In the genomic region with DNA sequence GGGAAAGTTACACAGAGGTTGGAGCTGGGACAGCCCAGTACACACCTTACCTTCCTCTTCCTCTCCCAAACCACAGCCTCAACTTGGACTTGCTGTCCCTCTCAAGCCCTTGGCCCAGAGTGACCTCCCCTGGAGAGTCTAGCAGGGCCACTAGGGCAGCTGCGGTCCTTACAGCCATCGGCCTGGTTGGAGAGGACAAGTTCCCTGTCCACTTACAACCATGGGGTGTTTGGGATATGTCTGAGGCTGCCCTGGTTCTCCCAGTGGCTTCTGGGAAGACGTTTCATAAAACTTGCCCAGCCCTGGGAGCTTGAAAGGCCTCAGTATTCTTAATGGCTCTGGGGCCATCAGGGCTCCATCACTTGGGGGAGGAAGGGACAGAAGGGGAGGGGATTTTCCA, we compare ENCODE assay signal across 20 cellular contexts. TPM values are rescaled to one million over a fixed set of nuclear protein-coding genes. Genes with fewer than 3 reads are reported as not detected.
A peak's percentile ranks its signal among the peaks of the same experiment; 100 is the strongest.
DNase-seq lines count a peak whose midpoint lies in the region; ATAC-seq and TF ChIP-seq lines count a peak whose summit lies in the region.
"Had no signal": no experiment of that assay in that cellular context is flagged by ENCODE, and none has a peak within 500 bp of the region (broad histone marks: within the 10 kb centered on the region; RNA-seq: fewer than 3 reads in every experiment).

No MANE protein-coding gene starts in this region.

- no peak overlapping the region for H3K9ac ChIP-seq in neural progenitor cell

- H3F3A ChIP-seq in GM23338 (replicated peaks; ENCODE audit: low read depth) = peaks cover 23% of the 10 kb centered on the region; the same call in 1 of the 2 replicates
- H3F3A ChIP-seq in neural progenitor cell (ENCODE audit: low read depth) = peaks cover 74% of the 10 kb centered on the region

- H3K36me3 ChIP-seq in GM23338 (ENCODE audit: insufficient read depth) (no peaks in the 10 kb centered on the region; the same call in 1 of the 2 replicates), neural progenitor cell (no peaks in the 10 kb centered on the region)
- H3K36me3 ChIP-seq: breast epithelium, neutrophil, SJCRH30, thoracic aorta had no signal

- intact Hi-C loops in dorsolateral prefrontal cortex (cut with DNase I) = no loop called here

- H4K20me1 ChIP-seq in GM23338 (replicated peaks; ENCODE audit: insufficient read depth) (no peaks in the 10 kb centered on the region), neural progenitor cell (ENCODE audit: low read depth) (no peaks in the 10 kb centered on the region)

- H3K36me3 Mint-ChIP-seq in activated naive CD4-positive, alpha-beta T cell treated with anti-CD3 and anti-CD28 coated beads, Interleukin-2, amount 10 ng/mL, durations not matched to agents 7 days and 5 days = peaks cover 5% of the 10 kb centered on the region
- H3K36me3 Mint-ChIP-seq in GM23338 (ENCODE audit: low read depth) (peaks cover 4% of the 10 kb centered on the region; the same call in 2 of the 3 replicates), neural progenitor cell (no peaks in the 10 kb centered on the region)
- H3K36me3 Mint-ChIP-seq: IgD-negative memory B cell had no signal

- TF ChIP-seq CTCF in GM23338 (conservative IDR thresholded peaks at IDR 0.05; ENCODE audit: low read depth in 2 of 2) (no peak), dorsolateral prefrontal cortex (IDR thresholded peaks at IDR 0.05 in 54 of 56, conservative IDR thresholded peaks at IDR 0.05 in 2 of 56; ENCODE audit: low read depth in 1 of 56, partially characterized antibody in 56 of 56) (no peak), neural progenitor cell (IDR thresholded peaks at IDR 0.05) (no peak)

- H3K9me2 ChIP-seq in GM23338 (ENCODE audit: insufficient read depth) = no peaks in the 10 kb centered on the region

- H3K27me3 Mint-ChIP-seq in activated naive CD4-positive, alpha-beta T cell treated with anti-CD3 and anti-CD28 coated beads, Interleukin-2, amount 10 ng/mL, durations not matched to agents 7 days and 5 days = peaks cover 78% of the 10 kb centered on the region
- H3K27me3 Mint-ChIP-seq in GM23338 (ENCODE audit: insufficient read depth, low read depth, poor library complexity) (peaks cover 61% of the 10 kb centered on the region), neural progenitor cell (ENCODE audit: insufficient read depth, low read depth) (peaks cover 30% of the 10 kb centered on the region)

- CTCF ChIA-PET in activated naive CD4-positive, alpha-beta T cell treated with anti-CD3 and anti-CD28 coated beads, Interleukin-2, amount 10 ng/mL, durations not matched to agents 7 days and 5 days (lab: Charles Lee) = no interaction called here

- no peak for ATAC-seq in GM23338
- ATAC-seq: HCT116, psoas muscle had no signal

- no peaks in the 10 kb centered on the region for H3K9me3 ChIP-seq in neural progenitor cell (ENCODE audit: low read depth)
- H3K9me3 ChIP-seq: breast epithelium, neutrophil, psoas muscle, SJCRH30, thoracic aorta had no signal

- no peak overlapping the region for H2AFZ ChIP-seq in GM23338
- no peak overlapping the region for H2AFZ ChIP-seq in neural progenitor cell (replicated peaks)

- H3K27me3 ChIP-seq in GM23338 (ENCODE audit: insufficient read depth) (peaks cover 60% of the 10 kb centered on the region), dorsolateral prefrontal cortex (peaks cover 0 to 45% (median 4%) of the 10 kb centered on the region in 45 donors), neural progenitor cell (peaks cover 39% of the 10 kb centered on the region)

- no peak for DNase-seq in activated naive CD4-positive, alpha-beta T cell treated with anti-CD3 and anti-CD28 coated beads, Interleukin-2, amount 10 ng/mL, durations not matched to agents 7 days and 5 days
- DNase-seq in activated naive CD4-positive, alpha-beta T cell (lab: John Stamatoyannopoulos, UW) = no peak
- DNase-seq in GM23338 (ENCODE audit: low spot score) (no peak), dorsolateral prefrontal cortex (no peak), neural progenitor cell (ENCODE audit: low spot score) (no peak), OCI-M2 (lab: John Stamatoyannopoulos, UW; ENCODE audit: unreplicated experiment) (no peak), AG08396 (ENCODE audit: low spot score) (no peak), T-helper 9 cell (no peak)
- DNase-seq: cortex of kidney, NCI-H2081 treated with DMSO at 0.1 percent for 48 hours, psoas muscle, SJCRH30, T-helper 1 cell had no signal

- H3K4me1 ChIP-seq in GM23338 (ENCODE audit: insufficient read depth) (peaks cover 55% of the 10 kb centered on the region), neural progenitor cell (peaks cover 61% of the 10 kb centered on the region)
- H3K4me1 ChIP-seq: breast epithelium had no signal

- peak overlapping the region; percentile 75 for H3K4me3 Mint-ChIP-seq in activated naive CD4-positive, alpha-beta T cell treated with anti-CD3 and anti-CD28 coated beads, Interleukin-2, amount 10 ng/mL, durations not matched to agents 7 days and 5 days
- H3K4me3 Mint-ChIP-seq in GM23338 (peak overlapping the region; percentile 73; the same call in 1 of the 3 replicates), neural progenitor cell (peak overlapping the region; percentile 84)

- H3K27ac ChIP-seq in GM23338 (ENCODE audit: low read depth) (no peak overlapping the region), dorsolateral prefrontal cortex (peak overlapping the region in 48 of 59 donors; percentile 19 to 93 (median 78)), neural progenitor cell (no peak overlapping the region)
- H3K27ac ChIP-seq: breast epithelium, psoas muscle, SJCRH30, thoracic aorta had no signal

- H3K4me1 Mint-ChIP-seq in activated naive CD4-positive, alpha-beta T cell treated with anti-CD3 and anti-CD28 coated beads, Interleukin-2, amount 10 ng/mL, durations not matched to agents 7 days and 5 days = peaks cover 85% of the 10 kb centered on the region
- peaks cover 71% of the 10 kb centered on the region for H3K4me1 Mint-ChIP-seq in GM23338
- peaks cover 75% of the 10 kb centered on the region for H3K4me1 Mint-ChIP-seq in neural progenitor cell

- H3K27ac Mint-ChIP-seq in activated naive CD4-positive, alpha-beta T cell treated with anti-CD3 and anti-CD28 coated beads, Interleukin-2, amount 10 ng/mL, durations not matched to agents 7 days and 5 days = peak overlapping the region; percentile 60
- H3K27ac Mint-ChIP-seq in GM23338 (no peak overlapping the region), neural progenitor cell (no peak overlapping the region)
- H3K27ac Mint-ChIP-seq: IgD-negative memory B cell had no signal

- H3K4me3 ChIP-seq in GM23338 (0 out of 2 replicates have a peak overlapping the region, but pooled peaks have one; percentile 77), dorsolateral prefrontal cortex (peak overlapping the region in 51 of 59 donors; percentile 35 to 76 (median 61)), neural progenitor cell (no peak overlapping the region)
- H3K4me3 ChIP-seq: SJCRH30 had no signal

- no peaks in the 10 kb centered on the region for H3K79me2 ChIP-seq in GM23338 (replicated peaks; ENCODE audit: insufficient read depth)
- H3K79me2 ChIP-seq in neural progenitor cell (ENCODE audit: low read depth) = no peaks in the 10 kb centered on the region

- no peak overlapping the region for H3K4me2 ChIP-seq in GM23338
- H3K4me2 ChIP-seq in neural progenitor cell = no peak overlapping the region

- no peaks in the 10 kb centered on the region for H3K9me3 Mint-ChIP-seq in activated naive CD4-positive, alpha-beta T cell treated with anti-CD3 and anti-CD28 coated beads, Interleukin-2, amount 10 ng/mL, durations not matched to agents 7 days and 5 days
- H3K9me3 Mint-ChIP-seq in GM23338 = no peaks in the 10 kb centered on the region
- no peaks in the 10 kb centered on the region for H3K9me3 Mint-ChIP-seq in neural progenitor cell

TF ChIP-seq in GM23338, 12 proteins besides CTCF, POLR2A, EP300 and RAD21 (continues in another document):
- TF ChIP-seq JUNB (IDR thresholded peaks at IDR 0.05; ENCODE audit: unreplicated experiment) = no peak
- no peak for TF ChIP-seq ZNF114 (CRISPR knock-in tag; IDR thresholded peaks at IDR 0.05)

RNA-seq across cellular contexts. Expression of a gene that starts 13.1 kb away (rescaled TPM):
- total RNA-seq in GM23338 (2014; rRNA removed; shearing (Covaris generic)) = 148 and 170 TPM in 2 replicates
- polyA plus RNA-seq in GM23338 (2016; fragmentation: Nextera tagmentation; extraction: Ambion mirVana) = 45.1 and 45.7 TPM in 2 replicates
- total RNA-seq in dorsolateral prefrontal cortex = 100 to 1,000 TPM; 142 to 475 (median 319) TPM
- 12.5 and 55.5 TPM in 2 replicates for total RNA-seq in neural progenitor cell (ENCODE audit: low replicate concordance)

RNA-seq across cellular contexts. Expression of a gene that starts 47.3 kb away (rescaled TPM):
- total RNA-seq in GM23338 (2014; rRNA removed; shearing (Covaris generic)) = 388 and 438 TPM in 2 replicates
- polyA plus RNA-seq in GM23338 (2016; fragmentation: Nextera tagmentation; extraction: Ambion mirVana) = 451 and 477 TPM in 2 replicates
- total RNA-seq in dorsolateral prefrontal cortex (10 to 100 TPM in 95 of 120 experiments, 1 to 10 TPM in 25; 4.6 to 45.3 (median 12.9) TPM), neural progenitor cell (ENCODE audit: low replicate concordance) (600 and 1,035 TPM in 2 replicates)

RNA-seq across cellular contexts. Expression of a gene that starts 56.7 kb away (rescaled TPM):
- total RNA-seq in GM23338 (2014; rRNA removed; shearing (Covaris generic)) = 4.5 and 8.5 TPM in 2 replicates
- 10.3 and 10.4 TPM in 2 replicates for polyA plus RNA-seq in GM23338 (2016; fragmentation: Nextera tagmentation; extraction: Ambion mirVana)
- total RNA-seq in dorsolateral prefrontal cortex = 10 to 100 TPM in 4 of 120 experiments, 1 to 10 TPM in 116; 2.0 to 11.9 (median 4.6) TPM
- 0.43 and 1.7 TPM in 2 replicates for total RNA-seq in neural progenitor cell (ENCODE audit: low replicate concordance)
- polyA plus RNA-seq: IgD-negative memory B cell had no signal

RNA-seq across cellular contexts. Expression of a gene that starts 57.4 kb away (rescaled TPM):
- total RNA-seq in GM23338 (2014; rRNA removed; shearing (Covaris generic)) = 0.93 and 0.97 TPM in 2 replicates
- not detected in 2 replicates for polyA plus RNA-seq in GM23338 (2016; fragmentation: Nextera tagmentation; extraction: Ambion mirVana)
- total RNA-seq in dorsolateral prefrontal cortex (10 to 100 TPM in 56 of 120 experiments, 1 to 10 TPM in 64; 2.7 to 25.0 (median 9.7) TPM), neural progenitor cell (ENCODE audit: low replicate concordance) (0.31 TPM in 1 of 2 replicates, not detected in the other)
- total RNA-seq: NCI-H460, psoas muscle, skeletal muscle tissue had no signal
- polyA plus RNA-seq: psoas muscle had no signal

Comparison
In these comparisons a context has a peak if more than half of its experiments do, and no peak if none do; other contexts are left out.
1. H3K27ac ChIP-seq: peak in dorsolateral prefrontal cortex (48 of 59); none in GM23338 (single experiment) and neural progenitor cell (single experiment).
2. Peak in every context shown above with its lines, with median percentiles within 50 percentile points of each other: H3K4me3 Mint-ChIP-seq.